In genomic region chr10:87866575-87866974, GRCh38 we compare ENCODE assay signal across 8 cellular contexts. TPM values are rescaled to one million over a fixed set of nuclear protein-coding genes. Genes with fewer than 3 reads are reported as not detected.
DNase-seq lines count a peak whose midpoint lies in the region; ATAC-seq, FAIRE-seq and TF ChIP-seq lines count a peak whose summit lies in the region.

No MANE protein-coding gene starts in this region.

- H3K9ac ChIP-seq in skeletal muscle satellite cell (ENCODE audit: low read depth, low read length), result peak overlapping the region; percentile 89

- peaks cover 16% of the 10 kb centered on the region; the same call in 2 of the 3 replicates for H3K36me3 Mint-ChIP-seq in GM23338 (ENCODE audit: low read depth)
- H3K36me3 Mint-ChIP-seq in T-helper 17 cell (ENCODE audit: low read depth), result peaks cover 7% of the 10 kb centered on the region

- H3K4me3 Mint-ChIP-seq in GM23338 (peak overlapping the region; percentile 95), T-helper 17 cell (peak overlapping the region; percentile 83)

- ATAC-seq in GM23338, result no peak
- ATAC-seq in T-helper 17 cell, result no peak
- no peak for ATAC-seq in HG03460 (IDR thresholded peaks at IDR 0.05; ENCODE audit: unreplicated experiment)

- H3K36me3 ChIP-seq in GM23338 (ENCODE audit: insufficient read depth) (no peaks in the 10 kb centered on the region), skeletal muscle satellite cell (ENCODE audit: insufficient read depth, low read length) (no peaks in the 10 kb centered on the region)

- H3K9me3 Mint-ChIP-seq in GM23338, result peaks cover 5% of the 10 kb centered on the region

- intact Hi-C loops in lower leg skin (cut with DNase I; ENCODE audit: low total_unique reads), result loop anchor here (10.0 kb wide), 1 partner anchor 518 kb away; no protein-coding TSS in a partner anchor

- H3K9me2 ChIP-seq in GM23338 (ENCODE audit: insufficient read depth), result no peaks in the 10 kb centered on the region

- TF ChIP-seq POLR2A in lower leg skin (IDR thresholded peaks at IDR 0.05), result no peak

- H2AFZ ChIP-seq in GM23338, result no peak overlapping the region

- TF ChIP-seq CTCF in GM23338 (conservative IDR thresholded peaks at IDR 0.05; ENCODE audit: low read depth in 2 of 2), result no peak
- TF ChIP-seq CTCF in fibroblast of the aortic adventitia (IDR thresholded peaks at IDR 0.05; ENCODE audit: insufficient read depth, low read length), result no peak
- no peak for TF ChIP-seq CTCF in lower leg skin (IDR thresholded peaks at IDR 0.05)

- no peaks in the 10 kb centered on the region for H3K27me3 ChIP-seq in GM23338 (ENCODE audit: insufficient read depth)
- no peaks in the 10 kb centered on the region for H3K27me3 ChIP-seq in skeletal muscle satellite cell (ENCODE audit: control insufficient read depth, insufficient read depth, low read length)

- H3K4me1 ChIP-seq in GM23338 (ENCODE audit: insufficient read depth) (peaks cover 23% of the 10 kb centered on the region; the same call in 1 of the 2 replicates), skeletal muscle satellite cell (ENCODE audit: control insufficient read depth, insufficient read depth, low read length) (peaks cover 14% of the 10 kb centered on the region)

- WGBS in lower leg skin, 2 donors, result 2 to 4% methylated on average over 3 of the region's 3 CpGs

- H3K27me3 Mint-ChIP-seq in GM23338 (ENCODE audit: insufficient read depth, low read depth, poor library complexity), result peaks cover 10% of the 10 kb centered on the region
- H3K27me3 Mint-ChIP-seq in T-helper 17 cell, result no peaks in the 10 kb centered on the region

- H4K20me1 ChIP-seq in GM23338 (replicated peaks; ENCODE audit: insufficient read depth), result peaks cover 30% of the 10 kb centered on the region

- H3K4me2 ChIP-seq in GM23338 (peak overlapping the region; percentile 84), skeletal muscle satellite cell (ENCODE audit: low read length) (peak overlapping the region; percentile 93)

- FAIRE-seq in RCC 7860 (lab: Jason Lieb, UNC), result no peak

- H3K27ac ChIP-seq in GM23338 (ENCODE audit: low read depth), result no peak overlapping the region

- H3K27ac Mint-ChIP-seq in GM23338 (no peak overlapping the region), T-helper 17 cell (peak overlapping the region; percentile 93)

- peak overlapping the region; percentile 87 for H3K4me3 ChIP-seq in GM23338
- peak overlapping the region; percentile 87 for H3K4me3 ChIP-seq in fibroblast of the aortic adventitia (ENCODE audit: low read depth, low read length)
- H3K4me3 ChIP-seq in skeletal muscle satellite cell (ENCODE audit: low read length), result peak overlapping the region; percentile 92
- no peak overlapping the region for H3K4me3 ChIP-seq in lower leg skin (ENCODE audit: low read depth, poor library complexity, severe bottlenecking)

- peaks cover 6% of the 10 kb centered on the region; the same call in 1 of the 2 replicates for H3F3A ChIP-seq in GM23338 (replicated peaks; ENCODE audit: low read depth)

- peaks cover 22% of the 10 kb centered on the region for H3K4me1 Mint-ChIP-seq in GM23338
- peaks cover 55% of the 10 kb centered on the region for H3K4me1 Mint-ChIP-seq in T-helper 17 cell

- no peaks in the 10 kb centered on the region for H3K9me3 ChIP-seq in T-helper 17 cell (ENCODE audit: control insufficient read depth, low read length, poor library complexity, severe bottlenecking)
- no peaks in the 10 kb centered on the region for H3K9me3 ChIP-seq in skeletal muscle satellite cell (replicated peaks; ENCODE audit: low read length)

- DNase-seq in GM23338 (ENCODE audit: low spot score) (no peak), T-helper 17 cell (no peak), fibroblast of the aortic adventitia (ENCODE audit: low read depth) (no peak), RCC 7860 (ENCODE audit: low spot score) (no peak), lower leg skin (ENCODE audit: low spot score in 2 of 2) (no peak), cortex of kidney (lab: John Stamatoyannopoulos, UW) (no peak)

- H3K79me2 ChIP-seq in GM23338 (replicated peaks; ENCODE audit: insufficient read depth), result peaks cover 75% of the 10 kb centered on the region

TF ChIP-seq in GM23338, 12 proteins besides CTCF, POLR2A, EP300 and RAD21 (continues in another document):
- TF ChIP-seq EZH2phosphoT487 (IDR thresholded peaks at IDR 0.05; ENCODE audit: unreplicated experiment), result no peak
- TF ChIP-seq ZNF114 (CRISPR knock-in tag; IDR thresholded peaks at IDR 0.05), result no peak
- no peak for TF ChIP-seq EZH2 (IDR thresholded peaks at IDR 0.05; ENCODE audit: low read depth, unreplicated experiment)
- TF ChIP-seq ETS1 (IDR thresholded peaks at IDR 0.05), result no peak
- TF ChIP-seq STAT1 (IDR thresholded peaks at IDR 0.05; ENCODE audit: unreplicated experiment), result no peak
- TF ChIP-seq ZNF331 (CRISPR knock-in tag; IDR thresholded peaks at IDR 0.05; ENCODE audit: low read depth), result no peak
- no peak for TF ChIP-seq POLR2AphosphoS5 (IDR thresholded peaks at IDR 0.05; ENCODE audit: low read depth)
- no peak for TF ChIP-seq CREB1 (CRISPR knock-in tag; IDR thresholded peaks at IDR 0.05; ENCODE audit: low read depth)
- TF ChIP-seq JUNB (IDR thresholded peaks at IDR 0.05; ENCODE audit: unreplicated experiment), result no peak
- TF ChIP-seq, protein P1, sequence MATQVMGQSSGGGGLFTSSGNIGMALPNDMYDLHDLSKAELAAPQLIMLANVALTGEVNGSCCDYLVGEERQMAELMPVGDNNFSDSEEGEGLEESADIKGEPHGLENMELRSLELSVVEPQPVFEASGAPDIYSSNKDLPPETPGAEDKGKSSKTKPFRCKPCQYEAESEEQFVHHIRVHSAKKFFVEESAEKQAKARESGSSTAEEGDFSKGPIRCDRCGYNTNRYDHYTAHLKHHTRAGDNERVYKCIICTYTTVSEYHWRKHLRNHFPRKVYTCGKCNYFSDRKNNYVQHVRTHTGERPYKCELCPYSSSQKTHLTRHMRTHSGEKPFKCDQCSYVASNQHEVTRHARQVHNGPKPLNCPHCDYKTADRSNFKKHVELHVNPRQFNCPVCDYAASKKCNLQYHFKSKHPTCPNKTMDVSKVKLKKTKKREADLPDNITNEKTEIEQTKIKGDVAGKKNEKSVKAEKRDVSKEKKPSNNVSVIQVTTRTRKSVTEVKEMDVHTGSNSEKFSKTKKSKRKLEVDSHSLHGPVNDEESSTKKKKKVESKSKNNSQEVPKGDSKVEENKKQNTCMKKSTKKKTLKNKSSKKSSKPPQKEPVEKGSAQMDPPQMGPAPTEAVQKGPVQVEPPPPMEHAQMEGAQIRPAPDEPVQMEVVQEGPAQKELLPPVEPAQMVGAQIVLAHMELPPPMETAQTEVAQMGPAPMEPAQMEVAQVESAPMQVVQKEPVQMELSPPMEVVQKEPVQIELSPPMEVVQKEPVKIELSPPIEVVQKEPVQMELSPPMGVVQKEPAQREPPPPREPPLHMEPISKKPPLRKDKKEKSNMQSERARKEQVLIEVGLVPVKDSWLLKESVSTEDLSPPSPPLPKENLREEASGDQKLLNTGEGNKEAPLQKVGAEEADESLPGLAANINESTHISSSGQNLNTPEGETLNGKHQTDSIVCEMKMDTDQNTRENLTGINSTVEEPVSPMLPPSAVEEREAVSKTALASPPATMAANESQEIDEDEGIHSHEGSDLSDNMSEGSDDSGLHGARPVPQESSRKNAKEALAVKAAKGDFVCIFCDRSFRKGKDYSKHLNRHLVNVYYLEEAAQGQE (IDR thresholded peaks at IDR 0.05; ENCODE audit: unreplicated experiment), result no peak
- no peak for TF ChIP-seq NANOG (IDR thresholded peaks at IDR 0.05; ENCODE audit: borderline replicate concordance)

RNA-seq across cellular contexts. Expression of gene PTEN, which starts 3.1 kb away (rescaled TPM):
- 50.0 and 64.0 TPM in 2 replicates for total RNA-seq in GM23338 (2014; rRNA removed; shearing (Covaris generic))
- polyA plus RNA-seq in GM23338 (2016; fragmentation: Nextera tagmentation; extraction: Ambion mirVana), result 20.8 and 23.4 TPM in 2 replicates
- total RNA-seq in T-helper 17 cell (10 to 100 TPM; 84.9 to 89.3 TPM), fibroblast of the aortic adventitia (ENCODE audit: low replicate concordance) (132 and 316 TPM in 2 replicates), lower leg skin (10 to 100 TPM; 54.8 to 87.4 (median 68.8) TPM)
- 60.9 and 94.8 TPM in 2 replicates for total RNA-seq in skeletal muscle satellite cell (2012; rRNA removed)

RNA-seq across cellular contexts. Expression of gene KLLN, which starts 3.2 kb away (rescaled TPM):
- total RNA-seq in GM23338 (2014; rRNA removed; shearing (Covaris generic)), result 0.24 and 0.62 TPM in 2 replicates
- polyA plus RNA-seq in GM23338 (2016; fragmentation: Nextera tagmentation; extraction: Ambion mirVana), result 0.29 and 0.35 TPM in 2 replicates
- total RNA-seq in T-helper 17 cell (under 1 TPM; 0.21 to 0.55 TPM), fibroblast of the aortic adventitia (ENCODE audit: low replicate concordance) (0.99 and 2.0 TPM in 2 replicates), lower leg skin (under 1 TPM; 0.04 to 0.95 (median 0.40) TPM)
- total RNA-seq in skeletal muscle satellite cell (2012; rRNA removed), result 0.66 and 1.3 TPM in 2 replicates

RNA-seq across cellular contexts. Expression of gene ATAD1, which starts 48.5 kb away (rescaled TPM):
- total RNA-seq in GM23338 (2014; rRNA removed; shearing (Covaris generic)), result 43.3 and 49.6 TPM in 2 replicates
- 26.3 and 30.3 TPM in 2 replicates for polyA plus RNA-seq in GM23338 (2016; fragmentation: Nextera tagmentation; extraction: Ambion mirVana)
- total RNA-seq in T-helper 17 cell, result 10 to 100 TPM; 25.1 to 32.2 TPM
- total RNA-seq in fibroblast of the aortic adventitia (ENCODE audit: low replicate concordance), result 45.2 and 51.8 TPM in 2 replicates
- total RNA-seq in skeletal muscle satellite cell (2012; rRNA removed), result 39.3 TPM in 2 replicates
- total RNA-seq in lower leg skin, result 10 to 100 TPM; 34.2 to 43.2 (median 38.5) TPM
